Comparison of ENCODE assay signal across 25 cellular contexts in genomic region chr13:47303626-47304025, GRCh38.
"Had no signal": no experiment of that assay in that cellular context is flagged by ENCODE, and none has a peak within 500 bp of the region (broad histone marks: within the 10 kb centered on the region; RNA-seq: fewer than 3 reads in every experiment).

No MANE protein-coding gene starts in this region.

- H3K36me3 Mint-ChIP-seq: activated naive CD4-positive, alpha-beta T cell treated with anti-CD3 and anti-CD28 coated beads, Interleukin-2, amount 50 U/mL, for 72 hours; brain; memory B cell; naive B cell; stimulated activated memory B cell treated with anti-CD40 and anti-IgM and Interleukin-4, amounts not matched to agents 10 μg/mL and 1 μg/mL and 100 μg/mL, for 72 hours had no signal

- H3K9me3 Mint-ChIP-seq: dendritic cell treated with granulocyte-macrophage colony-stimulating factor and Interleukin-4, amounts not matched to agents 40 ng/mL and 50 ng/mL, for 4 days; memory B cell; naive B cell; neural crest cell; stimulated activated memory B cell treated with anti-CD40 and anti-IgM and Interleukin-4, amounts not matched to agents 10 μg/mL and 1 μg/mL and 100 μg/mL, for 72 hours had no signal

- H3K27ac Mint-ChIP-seq: activated naive CD4-positive, alpha-beta T cell treated with anti-CD3 and anti-CD28 coated beads, Interleukin-2, amount 50 U/mL, for 72 hours; activated T-helper 17 cell treated with anti-CD3 and anti-CD28 coated beads, Interleukin-2, amount 50 U/mL, for 72 hours; brain; dendritic cell treated with granulocyte-macrophage colony-stimulating factor and Interleukin-4, amounts not matched to agents 40 ng/mL and 50 ng/mL, for 4 days; memory B cell; naive B cell; stimulated activated memory B cell treated with anti-CD40 and anti-IgM and Interleukin-4, amounts not matched to agents 10 μg/mL and 1 μg/mL and 100 μg/mL, for 72 hours had no signal

- DNase-seq: activated CD4-positive, alpha-beta T cell treated with anti-CD3 and anti-CD28 coated beads for 1 hour; activated T-cell treated with anti-CD3 and anti-CD28 coated beads, Interleukin-2, amount 50 U/mL, for 1 hour; aorta; effector CD4-positive, alpha-beta T cell; erythroblast; foreskin fibroblast; heart right ventricle; islet precursor cell; left colon; mucosa of descending colon; naive B cell; occipital lobe; small intestine; stimulated activated CD4-positive, alpha-beta T cell treated with anti-CD3 and anti-CD28 coated beads, Interleukin-2, amount 100 ng/mL, for 24 hours; testis; trophoblast cell; uterus had no signal

- ATAC-seq: activated naive CD4-positive, alpha-beta T cell treated with anti-CD3 and anti-CD28 coated beads, Interleukin-2, amount 50 U/mL, for 72 hours; activated T-helper 17 cell treated with anti-CD3 and anti-CD28 coated beads, Interleukin-2, amount 50 U/mL, for 72 hours; heart right ventricle; left colon; mucosa of descending colon; sciatic nerve; stimulated activated memory B cell treated with anti-CD40 and anti-IgM and Interleukin-4, amounts not matched to agents 10 μg/mL and 1 μg/mL and 100 μg/mL, for 72 hours had no signal

- H3K4me3 Mint-ChIP-seq: activated T-helper 17 cell treated with anti-CD3 and anti-CD28 coated beads, Interleukin-2, amount 50 U/mL, for 72 hours; brain; dendritic cell treated with granulocyte-macrophage colony-stimulating factor and Interleukin-4, amounts not matched to agents 40 ng/mL and 50 ng/mL, for 4 days; memory B cell; naive B cell; neural crest cell; stimulated activated memory B cell treated with anti-CD40 and anti-IgM and Interleukin-4, amounts not matched to agents 10 μg/mL and 1 μg/mL and 100 μg/mL, for 72 hours had no signal

- H3K4me1 Mint-ChIP-seq: activated T-helper 17 cell treated with anti-CD3 and anti-CD28 coated beads, Interleukin-2, amount 50 U/mL, for 72 hours; memory B cell; naive B cell; neural crest cell; stimulated activated memory B cell treated with anti-CD40 and anti-IgM and Interleukin-4, amounts not matched to agents 10 μg/mL and 1 μg/mL and 100 μg/mL, for 72 hours had no signal

- H3K27me3 Mint-ChIP-seq: activated T-helper 17 cell treated with anti-CD3 and anti-CD28 coated beads, Interleukin-2, amount 50 U/mL, for 72 hours; brain; dendritic cell treated with granulocyte-macrophage colony-stimulating factor and Interleukin-4, amounts not matched to agents 40 ng/mL and 50 ng/mL, for 4 days had no signal
